ENCODE assay signal across 1 cellular context in the genomic region with DNA sequence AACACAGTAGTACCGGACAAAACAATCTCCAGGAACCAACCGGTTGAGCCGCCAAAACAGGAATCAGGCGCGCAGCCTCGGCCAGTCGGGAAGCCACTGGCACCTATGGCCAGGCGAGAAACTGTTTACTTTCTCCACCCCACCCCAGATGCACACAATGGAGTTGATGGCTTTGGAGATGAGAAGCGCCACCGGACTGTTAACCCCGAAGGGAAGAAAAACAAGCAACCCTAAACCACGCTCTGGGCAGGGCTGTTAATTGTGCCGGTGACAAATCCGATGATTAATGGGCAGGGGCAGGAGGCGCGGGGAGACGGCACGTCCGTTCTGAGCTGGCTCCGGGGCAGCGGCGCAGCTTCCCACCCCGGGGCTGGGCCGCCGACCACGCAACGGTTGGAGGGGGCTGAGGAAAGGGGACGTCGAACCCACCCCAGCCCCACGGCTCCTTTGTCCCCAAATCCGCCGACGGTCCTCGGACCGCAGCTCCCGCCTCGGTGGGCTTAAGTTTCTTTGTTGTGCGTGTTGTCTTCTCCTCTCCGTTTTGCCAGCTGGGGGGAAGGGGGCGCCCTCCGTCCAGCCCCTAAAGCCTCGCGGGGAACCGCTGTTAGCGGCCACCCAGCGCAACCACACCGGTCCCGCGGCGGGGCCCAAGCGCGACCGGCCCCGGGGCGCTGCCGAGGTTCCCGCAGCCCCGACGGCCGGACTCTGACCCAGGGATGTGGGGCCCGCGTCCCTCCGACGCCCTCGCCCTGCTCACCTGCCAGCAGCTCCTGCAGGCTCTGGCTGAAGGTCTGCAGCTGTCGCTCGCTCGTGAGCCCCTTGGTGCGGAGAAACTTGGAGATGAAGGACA.
TF ChIP-seq lines count a peak whose summit lies in the region.

No MANE protein-coding gene starts in this region.

TF ChIP-seq in HepG2, 621 proteins besides CTCF, POLR2A, EP300 and RAD21 (continued from another document and continues in another):
- TF ChIP-seq, protein P1, sequence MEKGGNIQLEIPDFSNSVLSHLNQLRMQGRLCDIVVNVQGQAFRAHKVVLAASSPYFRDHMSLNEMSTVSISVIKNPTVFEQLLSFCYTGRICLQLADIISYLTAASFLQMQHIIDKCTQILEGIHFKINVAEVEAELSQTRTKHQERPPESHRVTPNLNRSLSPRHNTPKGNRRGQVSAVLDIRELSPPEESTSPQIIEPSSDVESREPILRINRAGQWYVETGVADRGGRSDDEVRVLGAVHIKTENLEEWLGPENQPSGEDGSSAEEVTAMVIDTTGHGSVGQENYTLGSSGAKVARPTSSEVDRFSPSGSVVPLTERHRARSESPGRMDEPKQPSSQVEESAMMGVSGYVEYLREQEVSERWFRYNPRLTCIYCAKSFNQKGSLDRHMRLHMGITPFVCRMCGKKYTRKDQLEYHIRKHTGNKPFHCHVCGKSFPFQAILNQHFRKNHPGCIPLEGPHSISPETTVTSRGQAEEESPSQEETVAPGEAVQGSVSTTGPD (CRISPR knock-in tag; IDR thresholded peaks at IDR 0.05) = no peak
- TF ChIP-seq GPN1 (CRISPR knock-in tag; IDR thresholded peaks at IDR 0.05; ENCODE audit: borderline replicate concordance) = no peak
- no peak for TF ChIP-seq ZNF260 (CRISPR knock-in tag; IDR thresholded peaks at IDR 0.05; ENCODE audit: borderline replicate concordance, low read depth)
- no peak for TF ChIP-seq KMT2B (CRISPR knock-in tag; IDR thresholded peaks at IDR 0.05)
- TF ChIP-seq CBFB (CRISPR knock-in tag; IDR thresholded peaks at IDR 0.05) = no peak
- no peak for TF ChIP-seq RARA (CRISPR knock-in tag; IDR thresholded peaks at IDR 0.05)
- TF ChIP-seq, protein P2, sequence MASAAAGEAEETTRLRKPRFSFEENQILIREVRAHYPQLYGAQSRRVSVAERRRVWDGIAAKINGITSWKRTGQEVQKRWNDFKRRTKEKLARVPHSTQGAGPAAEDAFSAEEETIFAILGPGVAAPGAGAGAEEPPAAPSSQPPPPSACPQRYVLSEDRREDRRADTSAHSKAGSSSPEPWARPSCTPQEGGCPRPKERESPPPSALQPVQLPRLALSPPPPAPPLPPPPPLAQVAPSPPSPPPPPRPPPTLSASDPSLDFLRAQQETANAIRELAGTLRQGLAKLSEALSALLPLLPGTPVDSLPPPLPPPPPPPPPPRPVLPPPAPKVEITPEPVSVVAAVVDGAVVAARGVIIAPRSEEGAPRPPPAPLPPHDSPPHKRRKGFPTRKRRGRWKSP (CRISPR knock-in tag; IDR thresholded peaks at IDR 0.05) = no peak
- TF ChIP-seq ZNF879 (CRISPR knock-in tag; IDR thresholded peaks at IDR 0.05) = no peak
- TF ChIP-seq MTA3 (CRISPR knock-in tag; IDR thresholded peaks at IDR 0.05) = no peak
- TF ChIP-seq ZIK1 (CRISPR knock-in tag; IDR thresholded peaks at IDR 0.05; ENCODE audit: borderline replicate concordance, low read depth) = no peak
- no peak for TF ChIP-seq ZNF768 (CRISPR knock-in tag; IDR thresholded peaks at IDR 0.05)
- TF ChIP-seq, protein P3, sequence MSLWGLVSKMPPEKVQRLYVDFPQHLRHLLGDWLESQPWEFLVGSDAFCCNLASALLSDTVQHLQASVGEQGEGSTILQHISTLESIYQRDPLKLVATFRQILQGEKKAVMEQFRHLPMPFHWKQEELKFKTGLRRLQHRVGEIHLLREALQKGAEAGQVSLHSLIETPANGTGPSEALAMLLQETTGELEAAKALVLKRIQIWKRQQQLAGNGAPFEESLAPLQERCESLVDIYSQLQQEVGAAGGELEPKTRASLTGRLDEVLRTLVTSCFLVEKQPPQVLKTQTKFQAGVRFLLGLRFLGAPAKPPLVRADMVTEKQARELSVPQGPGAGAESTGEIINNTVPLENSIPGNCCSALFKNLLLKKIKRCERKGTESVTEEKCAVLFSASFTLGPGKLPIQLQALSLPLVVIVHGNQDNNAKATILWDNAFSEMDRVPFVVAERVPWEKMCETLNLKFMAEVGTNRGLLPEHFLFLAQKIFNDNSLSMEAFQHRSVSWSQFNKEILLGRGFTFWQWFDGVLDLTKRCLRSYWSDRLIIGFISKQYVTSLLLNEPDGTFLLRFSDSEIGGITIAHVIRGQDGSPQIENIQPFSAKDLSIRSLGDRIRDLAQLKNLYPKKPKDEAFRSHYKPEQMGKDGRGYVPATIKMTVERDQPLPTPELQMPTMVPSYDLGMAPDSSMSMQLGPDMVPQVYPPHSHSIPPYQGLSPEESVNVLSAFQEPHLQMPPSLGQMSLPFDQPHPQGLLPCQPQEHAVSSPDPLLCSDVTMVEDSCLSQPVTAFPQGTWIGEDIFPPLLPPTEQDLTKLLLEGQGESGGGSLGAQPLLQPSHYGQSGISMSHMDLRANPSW (CRISPR knock-in tag; IDR thresholded peaks at IDR 0.05; ENCODE audit: borderline replicate concordance) = no peak
- no peak for TF ChIP-seq ZNF337 (CRISPR knock-in tag; IDR thresholded peaks at IDR 0.05; ENCODE audit: borderline replicate concordance, low read depth)
- no peak for TF ChIP-seq ZNF781 (CRISPR knock-in tag; IDR thresholded peaks at IDR 0.05; ENCODE audit: borderline replicate concordance, not compliant biosample characterization)
- no peak for TF ChIP-seq ZSCAN20 (CRISPR knock-in tag; IDR thresholded peaks at IDR 0.05; ENCODE audit: borderline replicate concordance)
- TF ChIP-seq PRMT3 (CRISPR knock-in tag; IDR thresholded peaks at IDR 0.05; ENCODE audit: borderline replicate concordance, low read depth) = no peak
- 0 out of 2 replicates have a peak, but pooled peaks have one; percentile 26 for TF ChIP-seq ZFP90 (CRISPR knock-in tag; IDR thresholded peaks at IDR 0.05; ENCODE audit: borderline replicate concordance)
- TF ChIP-seq, protein P4, sequence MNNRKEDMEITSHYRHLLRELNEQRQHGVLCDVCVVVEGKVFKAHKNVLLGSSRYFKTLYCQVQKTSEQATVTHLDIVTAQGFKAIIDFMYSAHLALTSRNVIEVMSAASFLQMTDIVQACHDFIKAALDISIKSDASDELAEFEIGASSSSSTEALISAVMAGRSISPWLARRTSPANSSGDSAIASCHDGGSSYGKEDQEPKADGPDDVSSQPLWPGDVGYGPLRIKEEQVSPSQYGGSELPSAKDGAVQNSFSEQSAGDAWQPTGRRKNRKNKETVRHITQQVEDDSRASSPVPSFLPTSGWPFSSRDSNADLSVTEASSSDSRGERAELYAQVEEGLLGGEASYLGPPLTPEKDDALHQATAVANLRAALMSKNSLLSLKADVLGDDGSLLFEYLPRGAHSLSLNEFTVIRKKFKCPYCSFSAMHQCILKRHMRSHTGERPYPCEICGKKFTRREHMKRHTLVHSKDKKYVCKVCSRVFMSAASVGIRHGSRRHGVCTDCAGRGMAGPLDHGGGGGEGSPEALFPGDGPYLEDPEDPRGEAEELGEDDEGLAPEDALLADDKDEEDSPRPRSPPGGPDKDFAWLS (CRISPR knock-in tag; IDR thresholded peaks at IDR 0.05; ENCODE audit: borderline replicate concordance) = no peak
- no peak for TF ChIP-seq SOX6 (IDR thresholded peaks at IDR 0.05)
- TF ChIP-seq SOX6 (CRISPR knock-in tag; IDR thresholded peaks at IDR 0.05) = no peak; the same call in 1 of the 2 replicates
- no peak; the same call in 1 of the 2 replicates for TF ChIP-seq SAP130 (CRISPR knock-in tag; IDR thresholded peaks at IDR 0.05; ENCODE audit: low read depth)
- TF ChIP-seq PPARG (CRISPR knock-in tag; conservative IDR thresholded peaks at IDR 0.05) = no peak
- no peak for TF ChIP-seq ATF7-NPFF (CRISPR knock-in tag; IDR thresholded peaks at IDR 0.05; ENCODE audit: low read depth)
- TF ChIP-seq ZNF101 (CRISPR knock-in tag; IDR thresholded peaks at IDR 0.05; ENCODE audit: borderline replicate concordance, low read depth) = 0 out of 2 replicates have a peak, but pooled peaks have one; percentile 55
- TF ChIP-seq TEAD2 (CRISPR knock-in tag; IDR thresholded peaks at IDR 0.05) = no peak
- 0 out of 2 replicates have a peak, but pooled peaks have one; percentile 8 for TF ChIP-seq REPIN1 (CRISPR knock-in tag; IDR thresholded peaks at IDR 0.05; ENCODE audit: borderline replicate concordance, low read depth)
- TF ChIP-seq SMC3 (IDR thresholded peaks at IDR 0.05; ENCODE audit: low read length) = no peak
- TF ChIP-seq DMAP1 (CRISPR knock-in tag; IDR thresholded peaks at IDR 0.05) = no peak; the same call in 1 of the 2 replicates
- TF ChIP-seq, protein P5, sequence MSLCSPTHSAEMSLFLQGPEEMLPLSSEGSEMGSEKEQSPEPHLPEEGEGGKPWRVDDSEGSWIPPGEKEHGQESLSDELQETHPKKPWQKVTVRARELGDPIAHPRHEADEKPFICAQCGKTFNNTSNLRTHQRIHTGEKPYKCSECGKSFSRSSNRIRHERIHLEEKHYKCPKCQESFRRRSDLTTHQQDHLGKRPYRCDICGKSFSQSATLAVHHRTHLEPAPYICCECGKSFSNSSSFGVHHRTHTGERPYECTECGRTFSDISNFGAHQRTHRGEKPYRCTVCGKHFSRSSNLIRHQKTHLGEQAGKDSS (CRISPR knock-in tag; IDR thresholded peaks at IDR 0.05; ENCODE audit: borderline replicate concordance, low read depth) = no peak
- TF ChIP-seq ZNF598 (CRISPR knock-in tag; IDR thresholded peaks at IDR 0.05; ENCODE audit: borderline replicate concordance) = peak; percentile 41; the same call in 1 of the 2 replicates
- TF ChIP-seq ZEB1 (IDR thresholded peaks at IDR 0.05; ENCODE audit: insufficient replicate concordance, low read depth) = no peak
- TF ChIP-seq, protein P6, sequence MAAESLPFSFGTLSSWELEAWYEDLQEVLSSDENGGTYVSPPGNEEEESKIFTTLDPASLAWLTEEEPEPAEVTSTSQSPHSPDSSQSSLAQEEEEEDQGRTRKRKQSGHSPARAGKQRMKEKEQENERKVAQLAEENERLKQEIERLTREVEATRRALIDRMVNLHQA (CRISPR knock-in tag; IDR thresholded peaks at IDR 0.05) = no peak
- TF ChIP-seq FOXM1 (CRISPR knock-in tag; IDR thresholded peaks at IDR 0.05) = no peak
- TF ChIP-seq ZNF790 (CRISPR knock-in tag; IDR thresholded peaks at IDR 0.05; ENCODE audit: borderline replicate concordance) = peak; percentile 25; the same call in 1 of the 2 replicates
- TF ChIP-seq, protein P7, sequence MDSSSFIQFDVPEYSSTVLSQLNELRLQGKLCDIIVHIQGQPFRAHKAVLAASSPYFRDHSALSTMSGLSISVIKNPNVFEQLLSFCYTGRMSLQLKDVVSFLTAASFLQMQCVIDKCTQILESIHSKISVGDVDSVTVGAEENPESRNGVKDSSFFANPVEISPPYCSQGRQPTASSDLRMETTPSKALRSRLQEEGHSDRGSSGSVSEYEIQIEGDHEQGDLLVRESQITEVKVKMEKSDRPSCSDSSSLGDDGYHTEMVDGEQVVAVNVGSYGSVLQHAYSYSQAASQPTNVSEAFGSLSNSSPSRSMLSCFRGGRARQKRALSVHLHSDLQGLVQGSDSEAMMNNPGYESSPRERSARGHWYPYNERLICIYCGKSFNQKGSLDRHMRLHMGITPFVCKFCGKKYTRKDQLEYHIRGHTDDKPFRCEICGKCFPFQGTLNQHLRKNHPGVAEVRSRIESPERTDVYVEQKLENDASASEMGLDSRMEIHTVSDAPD (CRISPR knock-in tag; IDR thresholded peaks at IDR 0.05) = no peak
- TF ChIP-seq ZNF776 (CRISPR knock-in tag; IDR thresholded peaks at IDR 0.05) = no peak
- TF ChIP-seq ZNF550 (CRISPR knock-in tag; IDR thresholded peaks at IDR 0.05; ENCODE audit: borderline replicate concordance) = no peak
- no peak for TF ChIP-seq TRIM24 (CRISPR knock-in tag; IDR thresholded peaks at IDR 0.05)
- no peak for TF ChIP-seq NCOA1 (CRISPR knock-in tag; IDR thresholded peaks at IDR 0.05)
- TF ChIP-seq EHMT2 (IDR thresholded peaks at IDR 0.05; ENCODE audit: borderline replicate concordance, low read depth, low read length) = no peak
- TF ChIP-seq ZBTB8A (CRISPR knock-in tag; IDR thresholded peaks at IDR 0.05; ENCODE audit: borderline replicate concordance, low read depth) = peak; percentile 62; the same call in 1 of the 2 replicates
- TF ChIP-seq, protein P8, sequence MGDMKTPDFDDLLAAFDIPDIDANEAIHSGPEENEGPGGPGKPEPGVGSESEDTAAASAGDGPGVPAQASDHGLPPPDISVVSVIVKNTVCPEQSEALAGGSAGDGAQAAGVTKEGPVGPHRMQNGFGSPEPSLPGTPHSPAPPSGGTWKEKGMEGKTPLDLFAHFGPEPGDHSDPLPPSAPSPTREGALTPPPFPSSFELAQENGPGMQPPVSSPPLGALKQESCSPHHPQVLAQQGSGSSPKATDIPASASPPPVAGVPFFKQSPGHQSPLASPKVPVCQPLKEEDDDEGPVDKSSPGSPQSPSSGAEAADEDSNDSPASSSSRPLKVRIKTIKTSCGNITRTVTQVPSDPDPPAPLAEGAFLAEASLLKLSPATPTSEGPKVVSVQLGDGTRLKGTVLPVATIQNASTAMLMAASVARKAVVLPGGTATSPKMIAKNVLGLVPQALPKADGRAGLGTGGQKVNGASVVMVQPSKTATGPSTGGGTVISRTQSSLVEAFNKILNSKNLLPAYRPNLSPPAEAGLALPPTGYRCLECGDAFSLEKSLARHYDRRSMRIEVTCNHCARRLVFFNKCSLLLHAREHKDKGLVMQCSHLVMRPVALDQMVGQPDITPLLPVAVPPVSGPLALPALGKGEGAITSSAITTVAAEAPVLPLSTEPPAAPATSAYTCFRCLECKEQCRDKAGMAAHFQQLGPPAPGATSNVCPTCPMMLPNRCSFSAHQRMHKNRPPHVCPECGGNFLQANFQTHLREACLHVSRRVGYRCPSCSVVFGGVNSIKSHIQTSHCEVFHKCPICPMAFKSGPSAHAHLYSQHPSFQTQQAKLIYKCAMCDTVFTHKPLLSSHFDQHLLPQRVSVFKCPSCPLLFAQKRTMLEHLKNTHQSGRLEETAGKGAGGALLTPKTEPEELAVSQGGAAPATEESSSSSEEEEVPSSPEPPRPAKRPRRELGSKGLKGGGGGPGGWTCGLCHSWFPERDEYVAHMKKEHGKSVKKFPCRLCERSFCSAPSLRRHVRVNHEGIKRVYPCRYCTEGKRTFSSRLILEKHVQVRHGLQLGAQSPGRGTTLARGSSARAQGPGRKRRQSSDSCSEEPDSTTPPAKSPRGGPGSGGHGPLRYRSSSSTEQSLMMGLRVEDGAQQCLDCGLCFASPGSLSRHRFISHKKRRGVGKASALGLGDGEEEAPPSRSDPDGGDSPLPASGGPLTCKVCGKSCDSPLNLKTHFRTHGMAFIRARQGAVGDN (CRISPR knock-in tag; IDR thresholded peaks at IDR 0.05) = peak; percentile 42
- no peak for TF ChIP-seq ZNF619 (CRISPR knock-in tag; IDR thresholded peaks at IDR 0.05)
- no peak for TF ChIP-seq GFI1 (CRISPR knock-in tag; IDR thresholded peaks at IDR 0.05; ENCODE audit: borderline replicate concordance)
- TF ChIP-seq SP1 (IDR thresholded peaks at IDR 0.05) = no peak
- TF ChIP-seq SP1 (CRISPR knock-in tag; IDR thresholded peaks at IDR 0.05) = no peak
- TF ChIP-seq JARID2 (CRISPR knock-in tag; IDR thresholded peaks at IDR 0.05; ENCODE audit: insufficient replicate concordance) = no peak
- TF ChIP-seq, protein P9, sequence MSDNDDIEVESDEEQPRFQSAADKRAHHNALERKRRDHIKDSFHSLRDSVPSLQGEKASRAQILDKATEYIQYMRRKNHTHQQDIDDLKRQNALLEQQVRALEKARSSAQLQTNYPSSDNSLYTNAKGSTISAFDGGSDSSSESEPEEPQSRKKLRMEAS (IDR thresholded peaks at IDR 0.05) = no peak
- no peak for TF ChIP-seq POLR2G (IDR thresholded peaks at IDR 0.05; ENCODE audit: low read depth, low read length)
- TF ChIP-seq ZNF749 (CRISPR knock-in tag; IDR thresholded peaks at IDR 0.05; ENCODE audit: borderline replicate concordance) = no peak; the same call in 1 of the 2 replicates
- TF ChIP-seq ZZZ3 (CRISPR knock-in tag; IDR thresholded peaks at IDR 0.05; ENCODE audit: borderline replicate concordance) = no peak
- no peak for TF ChIP-seq PRPF4 (IDR thresholded peaks at IDR 0.05; ENCODE audit: low read depth, low read length, poor library complexity, severe bottlenecking)
- peak; percentile 36; the same call in 1 of the 2 replicates for TF ChIP-seq ARNTL (CRISPR knock-in tag; IDR thresholded peaks at IDR 0.05)
- TF ChIP-seq, protein P10, sequence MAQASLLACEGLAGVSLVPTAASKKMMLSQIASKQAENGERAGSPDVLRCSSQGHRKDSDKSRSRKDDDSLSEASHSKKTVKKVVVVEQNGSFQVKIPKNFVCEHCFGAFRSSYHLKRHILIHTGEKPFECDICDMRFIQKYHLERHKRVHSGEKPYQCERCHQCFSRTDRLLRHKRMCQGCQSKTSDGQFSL (CRISPR knock-in tag; IDR thresholded peaks at IDR 0.05) = no peak
